7 cellular contexts compared by ENCODE assay signal in the genomic region with DNA sequence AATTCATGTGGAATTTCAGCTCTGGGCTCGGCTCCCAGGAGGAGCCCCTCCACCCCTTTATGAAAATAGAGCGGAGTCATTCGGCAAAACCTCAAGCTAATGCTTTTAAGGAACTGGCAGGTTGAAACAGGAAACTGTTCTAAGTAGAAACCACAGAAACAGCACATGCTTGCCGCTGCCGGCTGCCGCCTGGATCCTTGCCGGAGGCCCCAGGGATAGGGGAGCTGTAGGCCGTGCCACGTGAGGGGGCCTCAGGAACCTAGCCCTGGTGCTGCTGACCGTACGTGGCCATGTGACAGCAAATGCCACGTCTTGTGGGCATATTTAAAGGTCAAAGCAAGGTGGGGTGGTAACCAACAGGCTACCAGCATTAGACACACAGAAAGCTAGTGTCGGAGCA.
DNase-seq lines count a peak whose midpoint lies in the region; ATAC-seq, FAIRE-seq and TF ChIP-seq lines count a peak whose summit lies in the region.

No MANE protein-coding gene starts in this region.

- no peak for TF ChIP-seq RAD21 in HepG2 (CRISPR knock-in tag; IDR thresholded peaks at IDR 0.05)

- in situ Hi-C loops in SK-MEL-5 (cut with HindIII; ENCODE audit: low pct_unique_long_range_greater_than_20kb, low sequenced_read_pairs) = no loop called here
- in situ Hi-C loops in HepG2 (cut with HindIII; ENCODE audit: extremely low pct_ligation_motif_present, low pct_unique_long_range_greater_than_20kb) = no loop called here

- no peak overlapping the region for H3K9ac ChIP-seq in HepG2 (ENCODE audit: insufficient read depth, low read depth, low read length)

- CTCF ChIA-PET in HepG2 (lab: Yijun Ruan, JAX; ENCODE audit: low intra/inter-chr PET ratio, low total read pairs) = no interaction called here

- H3K27ac ChIP-seq in HepG2 (ENCODE audit: extremely low read length, insufficient read depth, low read length) = no peak overlapping the region

- no peak for TF ChIP-seq POLR2A in HepG2 (IDR thresholded peaks at IDR 0.05; ENCODE audit: insufficient read depth in 1 of 2, low read depth in 2 of 2, low read length in 2 of 2)

- BruUV-seq in HepG2 (replicated peaks; lab: Mats Ljungman, UMichigan) = no TSS peak

- H3K27me3 ChIP-seq in HepG2 (ENCODE audit: control insufficient read depth in 1 of 2, insufficient read depth in 2 of 2, low read length in 2 of 2) = no peaks in the 10 kb centered on the region

- H2AFZ ChIP-seq in HepG2 (ENCODE audit: low read length) = no peak overlapping the region

- 0 out of 2 replicates have a peak, but pooled peaks cover 4% of the 10 kb centered on the region for H3K9me3 ChIP-seq in HepG2 (ENCODE audit: low read length)

- H3K36me3 ChIP-seq in HepG2 (replicated peaks in 1 of 2; ENCODE audit: control insufficient read depth in 1 of 2, insufficient read depth in 2 of 2, low read length in 2 of 2) = no peaks in the 10 kb centered on the region

- POLR2A ChIA-PET in HepG2 (lab: Yijun Ruan, JAX) = no interaction called here

- no peaks in the 10 kb centered on the region for H4K20me1 ChIP-seq in HepG2 (ENCODE audit: insufficient read depth, low read length)

- 94% methylated on average over 13 of the region's 13 CpGs for WGBS in HepG2 (ENCODE audit: low lambda C conversion rate)

- H3K4me1 ChIP-seq in HepG2 (ENCODE audit: insufficient read depth, low read length) = peaks cover 46% of the 10 kb centered on the region

- ATAC-seq in GM21737 (IDR thresholded peaks at IDR 0.05; ENCODE audit: unreplicated experiment) (peak; percentile 77), HepG2 (no peak)

- DNase-seq in SK-MEL-5 (ENCODE audit: low read depth, low spot score) (peak; percentile 99), astrocyte of the hippocampus (ENCODE audit: low read depth, low spot score) (peak; percentile 94), HepG2 (ENCODE audit: low spot score) (no peak), NCI-H2227 treated with DMSO at 0.1 percent for 48 hours (lab: John Stamatoyannopoulos, UW) (no peak), activated gamma-delta T cell treated with Interleukin-2 at 50 U/mL for 16 hours (no peak)
- DNase-seq in stimulated activated CD8-positive, alpha-beta memory T cell treated with anti-CD3 and anti-CD28 coated beads, Interleukin-12 subunit alpha, Interleukin-12 subunit beta, amount 100 ng/mL, for 4 hours (ENCODE audit: low read depth) = peak; percentile 2

- TF ChIP-seq EP300 in HepG2 (IDR thresholded peaks at IDR 0.05; ENCODE audit: low read depth in 2 of 2, low read length in 2 of 2) (no peak), HepG2 (CRISPR knock-in tag; IDR thresholded peaks at IDR 0.05; ENCODE audit: borderline replicate concordance) (no peak)

- no peak overlapping the region for H3K4me2 ChIP-seq in HepG2 (ENCODE audit: low read depth, low read length)

- intact Hi-C loops in HepG2 (cut with micrococcal nuclease; ENCODE audit: unreplicated experiment) = no loop called here

- H3K79me2 ChIP-seq in HepG2 (ENCODE audit: insufficient read depth, low read length) = no peaks in the 10 kb centered on the region

- TF ChIP-seq CTCF in HepG2 (CRISPR knock-in tag; IDR thresholded peaks at IDR 0.05) = no peak

- H3K4me3 ChIP-seq in HepG2 (replicated peaks in 1 of 3; ENCODE audit: insufficient read depth in 1 of 3, low read depth in 2 of 3, low read length in 3 of 3) = no peak overlapping the region

- no peak for FAIRE-seq in HepG2 (lab: Jason Lieb, UNC)

TF ChIP-seq in HepG2, 621 proteins besides CTCF, POLR2A, EP300 and RAD21:
- TF ChIP-seq ZNF687 (CRISPR knock-in tag; IDR thresholded peaks at IDR 0.05) (peak; percentile 22; the same call in 1 of the 2 replicates), ZNF180 (CRISPR knock-in tag; IDR thresholded peaks at IDR 0.05; ENCODE audit: borderline replicate concordance, low read depth) (no peak), ZNF296 (CRISPR knock-in tag; conservative IDR thresholded peaks at IDR 0.05) (no peak)
TF ChIP-seq in HepG2: peak in this region for 1.

Comparison
In these comparisons a context has a peak if more than half of its experiments do, and no peak if none do; other contexts are left out.
1. DNase-seq: peak in SK-MEL-5 (single experiment), astrocyte of the hippocampus (single experiment) and stimulated activated CD8-positive, alpha-beta memory T cell treated with anti-CD3 and anti-CD28 coated beads, Interleukin-12 subunit alpha, Interleukin-12 subunit beta, amount 100 ng/mL, for 4 hours (single experiment); none in HepG2 (single experiment), NCI-H2227 treated with DMSO at 0.1 percent for 48 hours (single experiment) and activated gamma-delta T cell treated with Interleukin-2 at 50 U/mL for 16 hours (single experiment).